ENCODE assay signal across 16 cellular contexts in the genomic region with DNA sequence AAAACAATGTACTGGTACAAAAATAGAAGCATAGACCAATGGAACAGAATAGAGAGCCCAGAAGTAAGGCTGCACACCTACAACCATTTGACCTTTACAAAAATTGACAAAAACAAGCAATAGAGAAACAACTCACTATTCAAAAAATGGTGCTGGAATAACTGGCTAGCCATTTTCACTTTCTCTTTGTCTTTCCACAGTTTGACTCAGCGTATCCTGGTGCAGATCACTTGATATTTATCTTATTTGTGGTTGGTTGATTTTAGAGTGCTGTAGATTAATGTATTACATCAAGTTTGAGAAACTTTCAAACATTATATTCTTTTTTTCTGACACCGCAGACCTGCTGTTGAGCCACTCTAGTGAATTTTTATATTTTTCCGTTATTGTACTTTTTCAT.
DNase-seq lines count a peak whose midpoint lies in the region; ATAC-seq, FAIRE-seq and TF ChIP-seq lines count a peak whose summit lies in the region.
"Had no signal": no experiment of that assay in that cellular context is flagged by ENCODE, and none has a peak within 500 bp of the region (broad histone marks: within the 10 kb centered on the region; RNA-seq: fewer than 3 reads in every experiment).

No MANE protein-coding gene starts in this region.

- DNase-seq in DND-41 (no peak), H54 (ENCODE audit: insufficient read length, low spot score) (peak; percentile 11), OCI-M1 (lab: John Stamatoyannopoulos, UW) (peak; percentile 62), osteoblast (ENCODE audit: insufficient read length, low spot score, missing footprints) (no peak), NCI-H1092 (lab: John Stamatoyannopoulos, UW) (no peak), tibial artery (no peak)
- no peak for DNase-seq in activated T-cell treated with anti-CD3 and anti-CD28 coated beads, Interleukin-2, amount 50 U/mL, for 72 hours
- DNase-seq: EL, IMR-90, Karpas-422, NCI-H1417, NCI-H1930, PC-9, T-helper 9 cell had no signal

- no peak overlapping the region for H3K27ac Mint-ChIP-seq in activated T-cell treated with anti-CD3 and anti-CD28 coated beads, Interleukin-2, amount 50 U/mL, for 72 hours

- H3K79me2 ChIP-seq in DND-41 (ENCODE audit: insufficient read depth, low read length) (no peaks in the 10 kb centered on the region), osteoblast (ENCODE audit: insufficient read depth, low read length) (no peaks in the 10 kb centered on the region)

- H3K4me3 Mint-ChIP-seq in activated T-cell treated with anti-CD3 and anti-CD28 coated beads, Interleukin-2, amount 50 U/mL, for 72 hours = no peak overlapping the region

- H3K4me2 ChIP-seq in DND-41 (ENCODE audit: insufficient read depth, low read length) (no peak overlapping the region), osteoblast (ENCODE audit: insufficient read depth, low read length) (peak overlapping the region; percentile 43)
- H3K4me2 ChIP-seq: BLaER1 treated with 17β-estradiol and CSF1 and Interleukin-3, amounts not matched to agents 10 nM and 100 nM; PC-9 had no signal

- no peaks in the 10 kb centered on the region for H3K27me3 ChIP-seq in DND-41 (ENCODE audit: insufficient read depth, low read length, poor library complexity)
- H3K27me3 ChIP-seq in osteoblast (ENCODE audit: insufficient read depth, low read length) = no peaks in the 10 kb centered on the region
- H3K27me3 ChIP-seq in tibial artery = no peaks in the 10 kb centered on the region
- H3K27me3 ChIP-seq: BLaER1 treated with 17β-estradiol and CSF1 and Interleukin-3, amounts not matched to agents 10 nM and 100 nM had no signal

- no peak for TF ChIP-seq POLR2A in H54 (IDR thresholded peaks at IDR 0.05; ENCODE audit: low read depth, low read length)

- peaks cover 2 to 4% of the 10 kb centered on the region in 2 donors for H3K9me3 Mint-ChIP-seq in activated T-cell treated with anti-CD3 and anti-CD28 coated beads, Interleukin-2, amount 50 U/mL, for 72 hours

- H3K36me3 ChIP-seq in DND-41 (ENCODE audit: insufficient read depth, low read length) (no peaks in the 10 kb centered on the region), osteoblast (ENCODE audit: insufficient read depth, low read length) (no peaks in the 10 kb centered on the region), tibial artery (no peaks in the 10 kb centered on the region)
- H3K36me3 ChIP-seq: BLaER1 treated with 17β-estradiol and CSF1 and Interleukin-3, amounts not matched to agents 10 nM and 100 nM had no signal

- H3K4me1 Mint-ChIP-seq in activated T-cell treated with anti-CD3 and anti-CD28 coated beads, Interleukin-2, amount 50 U/mL, for 72 hours (ENCODE audit: low read depth) = no peaks in the 10 kb centered on the region

- intact Hi-C loops in tibial artery (cut with DNase I; ENCODE audit: low total_unique reads) = no loop called here

- no peak for TF ChIP-seq CTCF in DND-41 (IDR thresholded peaks at IDR 0.05; ENCODE audit: borderline replicate concordance, extremely low read depth, low read length, poor library complexity, severe bottlenecking)
- TF ChIP-seq CTCF in osteoblast (IDR thresholded peaks at IDR 0.05; ENCODE audit: extremely low read depth, low read depth, low read length) = no peak
- no peak for TF ChIP-seq CTCF in tibial artery (IDR thresholded peaks at IDR 0.05)

- no peak overlapping the region for H3K27ac ChIP-seq in DND-41 (ENCODE audit: low read length)
- no peak overlapping the region for H3K27ac ChIP-seq in osteoblast (ENCODE audit: low read depth, low read length)
- no peak overlapping the region for H3K27ac ChIP-seq in tibial artery
- H3K27ac ChIP-seq: BLaER1 treated with 17β-estradiol and CSF1 and Interleukin-3, amounts not matched to agents 10 nM and 100 nM; PC-9 had no signal

- no peak for ATAC-seq in DND-41 (ENCODE audit: insufficient read depth, low read depth)
- no peak for ATAC-seq in activated T-cell treated with anti-CD3 and anti-CD28 coated beads, Interleukin-2, amount 50 U/mL, for 72 hours (replicated peaks in 1 of 2)

- peak overlapping the region; percentile 26; the same call in 1 of the 2 replicates for H2AFZ ChIP-seq in DND-41 (ENCODE audit: low read depth, low read length)
- peak overlapping the region; percentile 51 for H2AFZ ChIP-seq in osteoblast (ENCODE audit: low read length)
- H2AFZ ChIP-seq: PC-9 had no signal

- no peak for FAIRE-seq in H54 (lab: Jason Lieb, UNC)
- FAIRE-seq: H1 had no signal

- no peaks in the 10 kb centered on the region for H3K36me3 Mint-ChIP-seq in activated T-cell treated with anti-CD3 and anti-CD28 coated beads, Interleukin-2, amount 50 U/mL, for 72 hours (ENCODE audit: insufficient read depth in 2 of 2)

- H3K27me3 Mint-ChIP-seq in activated T-cell treated with anti-CD3 and anti-CD28 coated beads, Interleukin-2, amount 50 U/mL, for 72 hours (ENCODE audit: low read depth) = no peaks in the 10 kb centered on the region

- H3K4me1 ChIP-seq in DND-41 (ENCODE audit: insufficient read depth, low read length) (no peaks in the 10 kb centered on the region), osteoblast (ENCODE audit: insufficient read depth, low read length) (no peaks in the 10 kb centered on the region), tibial artery (no peaks in the 10 kb centered on the region)

- H3K9me3 ChIP-seq in DND-41 (ENCODE audit: insufficient read depth, low read length, severe bottlenecking) (no peaks in the 10 kb centered on the region), osteoblast (ENCODE audit: low read depth, low read length) (no peaks in the 10 kb centered on the region), tibial artery (no peaks in the 10 kb centered on the region)

- no peaks in the 10 kb centered on the region for H4K20me1 ChIP-seq in DND-41 (ENCODE audit: insufficient read depth, low read length)
- no peaks in the 10 kb centered on the region for H4K20me1 ChIP-seq in osteoblast (ENCODE audit: insufficient read depth, low read length)
- H4K20me1 ChIP-seq: BLaER1 treated with 17β-estradiol and CSF1 and Interleukin-3, amounts not matched to agents 10 nM and 100 nM had no signal

- no peak overlapping the region for H3K9ac ChIP-seq in DND-41 (ENCODE audit: low read depth, low read length)
- H3K9ac ChIP-seq: BLaER1 treated with 17β-estradiol and CSF1 and Interleukin-3, amounts not matched to agents 10 nM and 100 nM had no signal

- H3K4me3 ChIP-seq in DND-41 (ENCODE audit: low read depth in 1 of 2, low read length in 2 of 2) (no peak overlapping the region), osteoblast (ENCODE audit: insufficient read depth, low read length) (peak overlapping the region; percentile 19), tibial artery (no peak overlapping the region)
- H3K4me3 ChIP-seq: BLaER1 treated with 17β-estradiol and CSF1 and Interleukin-3, amounts not matched to agents 10 nM and 100 nM; PC-9 had no signal

Comparison
In these comparisons a context has a peak if more than half of its experiments do, and no peak if none do; other contexts are left out.
1. DNase-seq: peak in H54 (single experiment) and OCI-M1 (single experiment); none in DND-41 (single experiment), osteoblast (single experiment), activated T-cell treated with anti-CD3 and anti-CD28 coated beads, Interleukin-2, amount 50 U/mL, for 72 hours (0 of 2), NCI-H1092 (single experiment) and tibial artery (0 of 2).